ENCODE assay signal across 19 cellular contexts in genomic region chr1:94593611-94594010, GRCh38. TPM values are rescaled to one million over a fixed set of nuclear protein-coding genes. Genes with fewer than 3 reads are reported as not detected.
DNase-seq lines count a peak whose midpoint lies in the region; ATAC-seq and TF ChIP-seq lines count a peak whose summit lies in the region.
"Had no signal": no experiment of that assay in that cellular context is flagged by ENCODE, and none has a peak within 500 bp of the region (broad histone marks: within the 10 kb centered on the region; RNA-seq: fewer than 3 reads in every experiment).

No MANE protein-coding gene starts in this region.

- H3K36me3 Mint-ChIP-seq in endodermal cell (ENCODE audit: low read depth) (no peaks in the 10 kb centered on the region), neural progenitor cell (no peaks in the 10 kb centered on the region)
- H3K36me3 Mint-ChIP-seq: CD14-positive monocyte; CD8-positive, alpha-beta T cell; IgD-negative memory B cell had no signal

- TF ChIP-seq POLR2A in tibial nerve (IDR thresholded peaks at IDR 0.05) = no peak

- H3K36me3 ChIP-seq in endodermal cell (ENCODE audit: control insufficient read depth, insufficient read depth, low read length) (no peaks in the 10 kb centered on the region), neural progenitor cell (no peaks in the 10 kb centered on the region), tibial nerve (no peaks in the 10 kb centered on the region), GM23248 (ENCODE audit: low read depth) (no peaks in the 10 kb centered on the region)
- H3K36me3 ChIP-seq: BLaER1 had no signal

- no peak overlapping the region for H3K4me3 Mint-ChIP-seq in endodermal cell
- peak overlapping the region; percentile 26 for H3K4me3 Mint-ChIP-seq in neural progenitor cell
- H3K4me3 Mint-ChIP-seq: CD14-positive monocyte; CD8-positive, alpha-beta T cell; GM23338; IgD-negative memory B cell had no signal

- no peaks in the 10 kb centered on the region for H4K20me1 ChIP-seq in neural progenitor cell (ENCODE audit: low read depth)
- no peaks in the 10 kb centered on the region for H4K20me1 ChIP-seq in GM23248 (ENCODE audit: insufficient read depth)
- H4K20me1 ChIP-seq: BLaER1 had no signal

- H3K27me3 Mint-ChIP-seq in endodermal cell (ENCODE audit: insufficient read depth) (no peaks in the 10 kb centered on the region), neural progenitor cell (ENCODE audit: insufficient read depth, low read depth) (peaks cover 6% of the 10 kb centered on the region)

- H2AFZ ChIP-seq in neural progenitor cell (replicated peaks) (no peak overlapping the region), GM23248 (no peak overlapping the region)
- H2AFZ ChIP-seq: GM23338 had no signal

- H3K27me3 ChIP-seq in endodermal cell (ENCODE audit: control insufficient read depth, insufficient read depth, low read length, poor library complexity, severe bottlenecking) = no peaks in the 10 kb centered on the region
- H3K27me3 ChIP-seq in neural progenitor cell = no peaks in the 10 kb centered on the region
- H3K27me3 ChIP-seq in tibial nerve = no peaks in the 10 kb centered on the region
- no peaks in the 10 kb centered on the region for H3K27me3 ChIP-seq in GM23248 (replicated peaks; ENCODE audit: insufficient read depth)
- H3K27me3 ChIP-seq: BLaER1 had no signal

- no peaks in the 10 kb centered on the region for H3K9me2 ChIP-seq in GM23248 (ENCODE audit: insufficient read depth)

- H3K4me2 ChIP-seq in neural progenitor cell = no peak overlapping the region
- no peak overlapping the region for H3K4me2 ChIP-seq in GM23248 (ENCODE audit: unreplicated experiment)
- H3K4me2 ChIP-seq: A549, BLaER1, GM23338 had no signal

- H3K9me3 Mint-ChIP-seq in endodermal cell (no peaks in the 10 kb centered on the region), neural progenitor cell (no peaks in the 10 kb centered on the region)
- H3K9me3 Mint-ChIP-seq: CD8-positive, alpha-beta T cell; GM23338; IgD-negative memory B cell had no signal

- 88 to 93% methylated on average over 5 to 8 of the region's 8 CpGs for WGBS in endodermal cell (ENCODE audit: insufficient coverage in 1 of 2, insufficient read length in 1 of 2), 2 experiments
- 70 to 78% methylated on average over 8 of the region's 8 CpGs for WGBS in tibial nerve, 2 donors
- WGBS in GM23248 (ENCODE audit: low coverage in 1 of 2, low lambda C conversion rate in 2 of 2, missing lambda C conversion rate in 2 of 2), 2 experiments = 81% methylated on average over 8 of the region's 8 CpGs

- H3K27ac Mint-ChIP-seq in endodermal cell (no peak overlapping the region), neural progenitor cell (peak overlapping the region; percentile 98)
- H3K27ac Mint-ChIP-seq: CD14-positive monocyte; CD8-positive, alpha-beta T cell; GM23338; IgD-negative memory B cell had no signal

- H3K79me2 ChIP-seq in neural progenitor cell (ENCODE audit: low read depth) (no peaks in the 10 kb centered on the region), GM23248 (ENCODE audit: insufficient read depth) (no peaks in the 10 kb centered on the region)

- H3K4me1 ChIP-seq in endodermal cell (ENCODE audit: control insufficient read depth, insufficient read depth, low read length) (no peaks in the 10 kb centered on the region), neural progenitor cell (peaks cover 35% of the 10 kb centered on the region), tibial nerve (peaks cover 0 to 39% (median 7%) of the 10 kb centered on the region in 4 donors), GM23248 (ENCODE audit: insufficient read depth) (peaks cover 11% of the 10 kb centered on the region)
- H3K4me1 ChIP-seq: A549, BLaER1 had no signal

- DNase-seq in NCI-H2196 (lab: John Stamatoyannopoulos, UW; ENCODE audit: unreplicated experiment) = peak; percentile 23
- DNase-seq in NCI-H2196 treated with DMSO at 0.1 percent for 48 hours (lab: John Stamatoyannopoulos, UW; ENCODE audit: unreplicated experiment) = no peak
- peak; percentile 36 for DNase-seq in endodermal cell
- DNase-seq in neural progenitor cell (ENCODE audit: low spot score) = no peak
- no peak for DNase-seq in tibial nerve (ENCODE audit: low spot score in 2 of 2)
- DNase-seq in left colon = no peak
- no peak for DNase-seq in AG08395 (ENCODE audit: low spot score)
- DNase-seq in GM23248 = no peak
- DNase-seq: Calu3; CD8-positive, alpha-beta T cell; DMS79 treated with DMSO at 0.1 percent for 48 hours; HCEC 1CT had no signal

- H3K27ac ChIP-seq in endodermal cell (ENCODE audit: low read depth, low read length) (no peak overlapping the region), neural progenitor cell (no peak overlapping the region), tibial nerve (peak overlapping the region in 3 of 4 donors; percentile 38 to 77 (median 62)), GM23248 (no peak overlapping the region)
- H3K27ac ChIP-seq: 22Rv1, A549, BLaER1 had no signal

- H3K9me3 ChIP-seq in endodermal cell (ENCODE audit: control insufficient read depth, low read length) = no peaks in the 10 kb centered on the region
- no peaks in the 10 kb centered on the region for H3K9me3 ChIP-seq in neural progenitor cell (ENCODE audit: low read depth)
- H3K9me3 ChIP-seq in tibial nerve = no peaks in the 10 kb centered on the region
- H3K9me3 ChIP-seq in GM23248 (ENCODE audit: low read depth) = no peaks in the 10 kb centered on the region
- H3K9me3 ChIP-seq: A549, BLaER1 had no signal

- TF ChIP-seq EP300 in tibial nerve (IDR thresholded peaks at IDR 0.05) = no peak

- H3F3A ChIP-seq in neural progenitor cell (ENCODE audit: low read depth) (peaks cover 22% of the 10 kb centered on the region), GM23248 (ENCODE audit: insufficient read depth) (peaks cover 11% of the 10 kb centered on the region; the same call in 1 of the 2 replicates)

- no peak for TF ChIP-seq CTCF in endodermal cell (conservative IDR thresholded peaks at IDR 0.05)
- no peak for TF ChIP-seq CTCF in neural progenitor cell (IDR thresholded peaks at IDR 0.05)
- TF ChIP-seq CTCF in tibial nerve (IDR thresholded peaks at IDR 0.05) = no peak

- H3K4me1 Mint-ChIP-seq in endodermal cell = peaks cover 25% of the 10 kb centered on the region
- H3K4me1 Mint-ChIP-seq in neural progenitor cell = peaks cover 53% of the 10 kb centered on the region
- H3K4me1 Mint-ChIP-seq: IgD-negative memory B cell had no signal

- H3K4me3 ChIP-seq in endodermal cell (ENCODE audit: low read length) (no peak overlapping the region), neural progenitor cell (no peak overlapping the region), tibial nerve (no peak overlapping the region), GM23248 (no peak overlapping the region)
- H3K4me3 ChIP-seq: A549, BLaER1, GM12878, GM23338 had no signal

- in situ Hi-C loops in GM23248 (cut with MboI) = no loop called here

- no peak overlapping the region for H3K9ac ChIP-seq in endodermal cell (ENCODE audit: extremely low read depth, low read length, poor library complexity, severe bottlenecking)
- no peak overlapping the region for H3K9ac ChIP-seq in neural progenitor cell
- H3K9ac ChIP-seq in GM23248 = no peak overlapping the region
- H3K9ac ChIP-seq: BLaER1 had no signal

- ATAC-seq in left colon = no peak
- ATAC-seq: A549; CD8-positive, alpha-beta T cell; GM12878; GM23338 had no signal

- intact Hi-C loops in left colon (cut with DNase I, micrococcal nuclease) = no loop called here

RNA-seq across cellular contexts. Expression of gene F3, which starts 52.1 kb away (rescaled TPM):
- total RNA-seq in endodermal cell = 10 to 100 TPM; 27.6 to 38.1 TPM
- polyA plus RNA-seq in endodermal cell (2013, experiment 1 of 2) = 13.1 TPM
- 11.4 TPM for polyA plus RNA-seq in endodermal cell (2013, experiment 2 of 2)
- total RNA-seq in neural progenitor cell (ENCODE audit: low replicate concordance) = 2.3 and 6.4 TPM in 2 replicates
- 100 to 1,000 TPM in 3 of 4 donors, 10 to 100 TPM in 1; 65.6 to 166 (median 139) TPM for total RNA-seq in tibial nerve
- total RNA-seq in left colon = 10 to 100 TPM; 44.4 to 52.4 TPM
- 93.7 and 120 TPM in 2 replicates for total RNA-seq in GM23248 (2014; rRNA removed; shearing (Covaris generic))
- polyA plus RNA-seq in GM23248 (2016; fragmentation: Nextera tagmentation; extraction: Ambion mirVana) = 116 TPM in 2 replicates
- total RNA-seq: CD8-positive, alpha-beta T cell had no signal
- polyA plus RNA-seq: IgD-negative memory B cell had no signal

Comparison
In these comparisons a context has a peak if more than half of its experiments do, and no peak if none do; other contexts are left out.
1. DNase-seq: peak in NCI-H2196 (single experiment) and endodermal cell (single experiment); none in NCI-H2196 treated with DMSO at 0.1 percent for 48 hours (single experiment), neural progenitor cell (single experiment), tibial nerve (0 of 2), left colon (0 of 2), AG08395 (single experiment) and GM23248 (single experiment).
2. H3K27ac ChIP-seq: peak in tibial nerve (3 of 4); none in endodermal cell (single experiment), neural progenitor cell (single experiment) and GM23248 (single experiment).